8 cellular contexts compared by ENCODE assay signal in genomic region chr11:119065369-119065768, GRCh38. TPM values are rescaled to one million over a fixed set of nuclear protein-coding genes. Genes with fewer than 3 reads are reported as not detected.
DNase-seq lines count a peak whose midpoint lies in the region; ATAC-seq, FAIRE-seq and TF ChIP-seq lines count a peak whose summit lies in the region.

No MANE protein-coding gene starts in this region.

- H3K9me3 Mint-ChIP-seq in astrocyte (ENCODE audit: unreplicated experiment) (no peaks in the 10 kb centered on the region), natural killer cell (no peaks in the 10 kb centered on the region)

- no peak overlapping the region for H3K27ac ChIP-seq in astrocyte (ENCODE audit: low read depth, low read length)

- peaks cover 39% of the 10 kb centered on the region for H3K79me2 ChIP-seq in astrocyte (ENCODE audit: insufficient read depth, low read length)

- no peak overlapping the region for H3K4me2 ChIP-seq in astrocyte (ENCODE audit: low read length)

- in situ Hi-C loops in GM13976 (cut with MboI; ENCODE audit: low sequenced_read_pairs, unreplicated experiment) = no loop called here

- H3K9me3 ChIP-seq in astrocyte (ENCODE audit: insufficient read depth, low read depth, low read length) = no peaks in the 10 kb centered on the region

- no peak overlapping the region for H3K4me3 ChIP-seq in astrocyte (ENCODE audit: insufficient read depth, low read depth, low read length)

- no peak overlapping the region for H3K9ac ChIP-seq in astrocyte (ENCODE audit: low read length)

- peak; percentile 57 for TF ChIP-seq CTCF in GM13976 (IDR thresholded peaks at IDR 0.05; ENCODE audit: borderline replicate concordance, control extremely low read depth, extremely low read depth, insufficient read depth, missing control alignments)
- peak; percentile 47 for TF ChIP-seq CTCF in astrocyte (IDR thresholded peaks at IDR 0.05; ENCODE audit: insufficient read depth, low read depth, low read length)
- TF ChIP-seq CTCF in natural killer cell (IDR thresholded peaks at IDR 0.05) = peak; percentile 37

- H3K36me3 Mint-ChIP-seq in astrocyte (ENCODE audit: low read depth, unreplicated experiment) = peaks cover 3% of the 10 kb centered on the region
- no peaks in the 10 kb centered on the region for H3K36me3 Mint-ChIP-seq in natural killer cell

- H3K27me3 ChIP-seq in astrocyte (ENCODE audit: insufficient read depth, low read length) = no peaks in the 10 kb centered on the region

- ATAC-seq in natural killer cell = no peak
- no peak for ATAC-seq in HG03280 (IDR thresholded peaks at IDR 0.05; ENCODE audit: unreplicated experiment)
- ATAC-seq in HG02970 (IDR thresholded peaks at IDR 0.05; ENCODE audit: low FRiP score, unreplicated experiment) = no peak

- H3K27ac Mint-ChIP-seq in astrocyte (ENCODE audit: unreplicated experiment) (no peak overlapping the region), natural killer cell (peak overlapping the region; percentile 98 to 99)

- peaks cover 4% of the 10 kb centered on the region for H3K36me3 ChIP-seq in astrocyte (ENCODE audit: insufficient read depth, low read length)

- FAIRE-seq in astrocyte (lab: Jason Lieb, UNC) = no peak

- intact Hi-C loops in natural killer cell (cut with micrococcal nuclease) = loop anchor here (5.0 kb wide), 1 partner anchor 57 kb away; the partner anchor contains the start of gene HINFP

- no peaks in the 10 kb centered on the region for H4K20me1 ChIP-seq in astrocyte (ENCODE audit: insufficient read depth, low read length)

- H2AFZ ChIP-seq in astrocyte (ENCODE audit: low read depth, low read length) = no peak overlapping the region

- no peaks in the 10 kb centered on the region for H3K4me1 ChIP-seq in astrocyte (ENCODE audit: insufficient read depth, low read length)

- peaks cover 2% of the 10 kb centered on the region for H3K4me1 Mint-ChIP-seq in astrocyte (ENCODE audit: low read depth, unreplicated experiment)
- peaks cover 31 to 33% of the 10 kb centered on the region in 2 donors for H3K4me1 Mint-ChIP-seq in natural killer cell

- H3K27me3 Mint-ChIP-seq in astrocyte (ENCODE audit: low read depth, unreplicated experiment) (no peaks in the 10 kb centered on the region), natural killer cell (ENCODE audit: low read depth in 2 of 2) (no peaks in the 10 kb centered on the region)

- H3K4me3 Mint-ChIP-seq in astrocyte (ENCODE audit: unreplicated experiment) (no peak overlapping the region), natural killer cell (peak overlapping the region; percentile 2)

- DNase-seq in AG08396 (ENCODE audit: low spot score) (peak; percentile 25), GM13976 (ENCODE audit: low spot score) (peak; percentile 58), SK-N-DZ (ENCODE audit: low spot score) (peak; percentile 17), astrocyte (ENCODE audit: low read depth) (no peak), natural killer cell (no peak), globus pallidus (ENCODE audit: low spot score) (no peak)

RNA-seq across cellular contexts. Expression of gene VPS11, which starts 2.2 kb away (rescaled TPM):
- polyA plus RNA-seq in SK-N-DZ (2014; cell fraction: cytosol; rRNA removed) = 12.2 and 14.0 TPM in 2 replicates
- 17.0 and 18.6 TPM in 2 replicates for polyA plus RNA-seq in SK-N-DZ (2014; cell fraction: nucleus; rRNA removed)
- total RNA-seq in astrocyte (22.4 and 24.0 TPM in 2 replicates), natural killer cell (100 to 1,000 TPM in 1 of 3 donors, 10 to 100 TPM in 2; 91.4 to 101 (median 91.7) TPM)

RNA-seq across cellular contexts. Expression of gene HYOU1, which starts 8.4 kb away (rescaled TPM):
- 77.2 and 87.5 TPM in 2 replicates for polyA plus RNA-seq in SK-N-DZ (2014; cell fraction: cytosol; rRNA removed)
- 61.2 and 65.8 TPM in 2 replicates for polyA plus RNA-seq in SK-N-DZ (2014; cell fraction: nucleus; rRNA removed)
- 282 and 293 TPM in 2 replicates for total RNA-seq in astrocyte
- 100 to 1,000 TPM; 114 to 146 (median 123) TPM for total RNA-seq in natural killer cell

RNA-seq across cellular contexts. Expression of gene HMBS, which starts 19.3 kb away (rescaled TPM):
- 4.3 and 8.1 TPM in 2 replicates for polyA plus RNA-seq in SK-N-DZ (2014; cell fraction: cytosol; rRNA removed)
- 27.7 and 52.4 TPM in 2 replicates for polyA plus RNA-seq in SK-N-DZ (2014; cell fraction: nucleus; rRNA removed)
- total RNA-seq in astrocyte = 21.4 and 22.2 TPM in 2 replicates
- 10 to 100 TPM in 1 of 3 donors, 1 to 10 TPM in 2; 6.1 to 10.1 (median 6.7) TPM for total RNA-seq in natural killer cell

RNA-seq across cellular contexts. Expression of gene SLC37A4, which starts 34.7 kb away (rescaled TPM):
- polyA plus RNA-seq in SK-N-DZ (2014; cell fraction: cytosol; rRNA removed) = 27.3 and 37.4 TPM in 2 replicates
- polyA plus RNA-seq in SK-N-DZ (2014; cell fraction: nucleus; rRNA removed) = 63.1 and 98.4 TPM in 2 replicates
- 8.7 and 11.7 TPM in 2 replicates for total RNA-seq in astrocyte
- 1 to 10 TPM; 4.6 to 7.7 (median 6.5) TPM for total RNA-seq in natural killer cell

RNA-seq across cellular contexts. Expression of gene DPAGT1, which starts 36.3 kb away (rescaled TPM):
- polyA plus RNA-seq in SK-N-DZ (2014; cell fraction: cytosol; rRNA removed) = 27.9 and 36.1 TPM in 2 replicates
- 65.7 and 103 TPM in 2 replicates for polyA plus RNA-seq in SK-N-DZ (2014; cell fraction: nucleus; rRNA removed)
- total RNA-seq in astrocyte = 44.1 and 47.1 TPM in 2 replicates
- 10 to 100 TPM; 20.5 to 28.5 (median 24.4) TPM for total RNA-seq in natural killer cell

Comparison
In these comparisons a context has a peak if more than half of its experiments do, and no peak if none do; other contexts are left out.
1. DNase-seq: peak in AG08396 (single experiment), GM13976 (single experiment) and SK-N-DZ (single experiment); none in astrocyte (single experiment), natural killer cell (single experiment) and globus pallidus (single experiment).
2. Peak in every context shown above with its lines, with median percentiles within 50 percentile points of each other: CTCF ChIP-seq.